Comparison of ENCODE assay signal across 28 cellular contexts in the genomic region with DNA sequence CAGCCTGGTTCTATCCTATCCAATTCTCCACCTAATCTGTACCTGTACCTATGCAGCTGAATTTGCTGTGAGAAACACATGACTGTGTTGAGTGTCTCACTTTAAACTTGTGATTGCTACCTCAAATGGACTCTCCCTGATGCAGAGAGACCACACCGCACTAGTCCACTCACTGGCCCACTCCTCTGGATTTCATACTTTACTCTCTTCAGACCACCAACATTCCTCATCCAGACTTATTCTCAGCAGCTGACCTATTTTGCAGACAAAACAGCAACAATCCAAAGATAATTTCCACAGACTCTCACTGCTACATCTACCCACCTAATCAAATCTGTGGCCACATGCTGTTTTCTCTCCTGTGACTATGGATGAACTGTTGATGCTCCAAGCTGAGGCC.
"Had no signal": no experiment of that assay in that cellular context is flagged by ENCODE, and none has a peak within 500 bp of the region (broad histone marks: within the 10 kb centered on the region; RNA-seq: fewer than 3 reads in every experiment).

No MANE protein-coding gene starts in this region.

- H3K9me3 ChIP-seq: colonic mucosa, esophagus muscularis mucosa, esophagus squamous epithelium, gastrocnemius medialis, gastroesophageal sphincter, heart left ventricle, heart right ventricle had no signal

- H3K4me3 ChIP-seq: colonic mucosa, coronary artery, dorsolateral prefrontal cortex, esophagus muscularis mucosa, esophagus squamous epithelium, gastrocnemius medialis, gastroesophageal sphincter, heart left ventricle, heart right ventricle had no signal

- H3K36me3 ChIP-seq: colonic mucosa, esophagus muscularis mucosa, esophagus squamous epithelium, gastrocnemius medialis, gastroesophageal sphincter had no signal

- ATAC-seq: effector memory CD8-positive, alpha-beta T cell; esophagus mucosa; foreskin keratinocyte; gastrocnemius medialis; gastroesophageal sphincter; heart left ventricle; heart right ventricle had no signal

- DNase-seq: colonic mucosa; cortex of kidney; dermis blood vessel endothelial cell; dorsolateral prefrontal cortex; effector CD4-positive, alpha-beta T cell; effector CD8-positive, alpha-beta T cell; effector memory CD4-positive, alpha-beta T cell; effector memory CD8-positive, alpha-beta T cell; endodermal cell; erythroblast; esophagus squamous epithelium; foreskin fibroblast; foreskin keratinocyte; foreskin melanocyte; gastrocnemius medialis; glutamatergic neuron; head of caudate nucleus; heart left ventricle; heart right ventricle had no signal

- H3K27me3 ChIP-seq: colonic mucosa, esophagus muscularis mucosa, esophagus squamous epithelium, foreskin keratinocyte, gastrocnemius medialis, gastroesophageal sphincter had no signal

- FAIRE-seq: colon, endometrium, endothelial cell of umbilical vein, frontal cortex had no signal

- H3K27ac ChIP-seq: colonic mucosa, coronary artery, dorsolateral prefrontal cortex, epithelial cell of prostate, esophagus muscularis mucosa, esophagus squamous epithelium, foreskin keratinocyte, gastrocnemius medialis, gastroesophageal sphincter, heart left ventricle, heart right ventricle had no signal

- H3K4me1 ChIP-seq: colonic mucosa, gastrocnemius medialis had no signal
